ENCODE assay signal across 27 cellular contexts in the genomic region with DNA sequence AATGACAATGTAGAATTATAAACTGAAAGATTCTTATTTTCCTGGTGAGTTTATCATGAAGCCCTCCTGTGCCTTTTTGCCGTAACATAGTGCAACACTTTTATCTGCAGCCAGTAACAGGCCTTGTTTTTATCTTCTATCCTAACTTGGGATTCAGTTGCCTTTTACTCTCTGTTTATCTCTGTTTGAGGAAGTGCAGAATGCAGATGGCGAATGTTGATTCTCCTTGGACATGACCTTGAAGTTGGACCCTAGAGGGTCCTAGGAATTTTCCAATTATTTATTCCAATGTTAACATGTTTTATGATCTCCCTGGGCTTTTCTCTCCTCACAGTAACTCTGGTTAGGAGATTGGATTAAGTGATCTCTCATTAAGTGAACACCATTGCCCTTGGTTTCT.
"Had no signal": no experiment of that assay in that cellular context is flagged by ENCODE, and none has a peak within 500 bp of the region (broad histone marks: within the 10 kb centered on the region; RNA-seq: fewer than 3 reads in every experiment).

No MANE protein-coding gene starts in this region.

- H3K36me3 ChIP-seq: brain microvascular endothelial cell, esophagus muscularis mucosa, gastrocnemius medialis, heart left ventricle, WERI-Rb-1 had no signal

- ATAC-seq: activated CD4-positive, CD25-positive, alpha-beta regulatory T cell treated with anti-CD3 and anti-CD28 coated beads, Interleukin-2, amount 50 U/mL, for 24 hours; activated CD8-positive, alpha-beta T cell treated with anti-CD3 and anti-CD28 coated beads for 36 hours; activated T-cell treated with anti-CD3 and anti-CD28 coated beads, Interleukin-2, amount 50 U/mL, for 4 hours; activated T-helper 17 cell treated with anti-CD3 and anti-CD28 coated beads, Interleukin-2, amount 50 U/mL, for 72 hours; foreskin keratinocyte; gastrocnemius medialis; heart left ventricle had no signal

- H3K4me3 ChIP-seq: coronary artery, dorsolateral prefrontal cortex, esophagus muscularis mucosa, gastrocnemius medialis, heart left ventricle had no signal

- H3K27me3 ChIP-seq: brain microvascular endothelial cell, esophagus muscularis mucosa, foreskin keratinocyte, gastrocnemius medialis, heart left ventricle had no signal

- DNase-seq: activated B cell treated with CpG ODN at 0.5 μM for 24 hours; activated CD4-positive, alpha-beta T cell treated with anti-CD3 and anti-CD28 coated beads for 48 hours; activated CD4-positive, alpha-beta T cell treated with anti-CD3 and anti-CD28 coated beads, Interleukin-2, amount 50 U/mL, for 1 hour; activated CD4-positive, alpha-beta T cell treated with anti-CD3 and anti-CD28 coated beads, Interleukin-2, amount 50 U/mL, for 48 hours; activated CD8-positive, alpha-beta memory T cell treated with anti-CD3 and anti-CD28 coated beads for 24 hours; activated CD8-positive, alpha-beta T cell treated with anti-CD3 and anti-CD28 coated beads for 36 hours; activated effector memory CD4-positive, alpha-beta T cell treated with Interleukin-2 at 50 U/mL for 16 hours; activated gamma-delta T cell treated with Interleukin-2 at 50 U/mL for 16 hours; activated naive CD4-positive, alpha-beta T cell treated with anti-CD3 and anti-CD28 coated beads, Interleukin-2, amount 50 U/mL, for 16 hours; activated naive CD4-positive, alpha-beta T cell treated with Interleukin-2 at 50 U/mL for 16 hours; activated T-cell treated with anti-CD3 and anti-CD28 coated beads, Interleukin-2, amount 50 U/mL, for 4 hours; amniotic stem cell; anterior cingulate cortex; brain microvascular endothelial cell; dorsolateral prefrontal cortex; effector memory CD4-positive, alpha-beta T cell; endodermal cell; foreskin keratinocyte; gastrocnemius medialis; glutamatergic neuron; heart left ventricle; T-helper 2 cell; WERI-Rb-1 had no signal

- H3K9me3 ChIP-seq: esophagus muscularis mucosa, gastrocnemius medialis, heart left ventricle had no signal

- H3K4me1 ChIP-seq: esophagus muscularis mucosa, foreskin keratinocyte, gastrocnemius medialis, heart left ventricle had no signal

- H3K27ac ChIP-seq: brain microvascular endothelial cell, coronary artery, dorsolateral prefrontal cortex, esophagus muscularis mucosa, foreskin keratinocyte, gastrocnemius medialis, heart left ventricle, WERI-Rb-1 had no signal
